8 cellular contexts compared by ENCODE assay signal in genomic region chr3:23810342-23811116, GRCh38. TPM values are rescaled to one million over a fixed set of nuclear protein-coding genes. Genes with fewer than 3 reads are reported as not detected.
DNase-seq lines count a peak whose midpoint lies in the region; ATAC-seq, FAIRE-seq and TF ChIP-seq lines count a peak whose summit lies in the region.

No MANE protein-coding gene starts in this region.

- peak overlapping the region; percentile 87 to 96 (median 92) for H3K27ac Mint-ChIP-seq in immature natural killer cell

- no peak for ATAC-seq in HG03108 (IDR thresholded peaks at IDR 0.05; ENCODE audit: unreplicated experiment)

- no peaks in the 10 kb centered on the region for H3K27me3 ChIP-seq in bronchial epithelial cell (ENCODE audit: control insufficient read depth, insufficient read depth, low read length)
- no peaks in the 10 kb centered on the region for H3K27me3 ChIP-seq in spleen (replicated peaks in 1 of 7)

- H3K36me3 ChIP-seq in bronchial epithelial cell (ENCODE audit: control insufficient read depth, insufficient read depth, low read length) (no peaks in the 10 kb centered on the region), spleen (peaks cover 0 to 7% (median 0%) of the 10 kb centered on the region in 6 donors)

- FAIRE-seq in bronchial epithelial cell (lab: Jason Lieb, UNC) = no peak

- WGBS in spleen, 5 donors = 1% methylated on average over 23 to 76 of the region's 76 CpGs

- TF ChIP-seq CTCF in VCaP (conservative IDR thresholded peaks at IDR 0.05) = peak; percentile 23; the same call in 1 of the 2 replicates
- TF ChIP-seq CTCF in bronchial epithelial cell (IDR thresholded peaks at IDR 0.05; ENCODE audit: insufficient read depth, low read length, severe bottlenecking) = peak; percentile 30
- no peak for TF ChIP-seq CTCF in spleen (IDR thresholded peaks at IDR 0.05 in 8 of 11, conservative IDR thresholded peaks at IDR 0.05 in 3 of 11)

- H3K4me3 Mint-ChIP-seq in immature natural killer cell = peak overlapping the region; percentile 95 to 98 (median 96)

- H3K4me3 ChIP-seq in bronchial epithelial cell (ENCODE audit: low read depth, low read length) = peak overlapping the region; percentile 55
- peak overlapping the region; percentile 48 to 82 (median 58) for H3K4me3 ChIP-seq in spleen

- H3K4me1 Mint-ChIP-seq in immature natural killer cell = peaks cover 58 to 67% of the 10 kb centered on the region in 2 donors

- H3K36me3 Mint-ChIP-seq in immature natural killer cell = peaks cover 0 to 7% (median 4%) of the 10 kb centered on the region in 3 donors

- H3K4me1 ChIP-seq in spleen = peaks cover 41 to 76% (median 59%) of the 10 kb centered on the region in 6 donors

- DNase-seq in Ammon's horn (ENCODE audit: low spot score) (peak; percentile 43), GM19238 (ENCODE audit: insufficient read length, low spot score) (peak; percentile 32), HuH-7 (ENCODE audit: low spot score) (peak; percentile 93), bronchial epithelial cell (ENCODE audit: low read depth) (no peak), immature natural killer cell (peak; percentile 47 to 50 (median 50)), spleen (peak; percentile 91)

- H3K27ac ChIP-seq in VCaP (peak overlapping the region; percentile 100), spleen (peak overlapping the region; percentile 75 to 93 (median 86))

- H3K9me3 ChIP-seq in spleen = no peaks in the 10 kb centered on the region

- intact Hi-C loops in spleen (cut with DNase I; ENCODE audit: low total_unique reads) = no loop called here

- H3K27me3 Mint-ChIP-seq in immature natural killer cell (ENCODE audit: low read depth in 3 of 3) = peaks cover 8 to 18% (median 15%) of the 10 kb centered on the region in 3 donors

- no peaks in the 10 kb centered on the region for H3K9me3 Mint-ChIP-seq in immature natural killer cell

- no peak for TF ChIP-seq POLR2A in spleen (IDR thresholded peaks at IDR 0.05)

RNA-seq across cellular contexts. Expression of gene UBE2E1, which starts 4.8 kb away (rescaled TPM):
- total RNA-seq in bronchial epithelial cell (85.4 and 124 TPM in 2 replicates), spleen (100 to 1,000 TPM in 2 of 7 donors, 10 to 100 TPM in 5; 62.6 to 106 (median 87.2) TPM)
- polyA plus RNA-seq in immature natural killer cell (10 to 100 TPM; 18.0 to 43.9 (median 19.2) TPM), spleen (10 to 100 TPM; 68.8 to 96.1 (median 95.1) TPM)

Comparison
In these comparisons a context has a peak if more than half of its experiments do, and no peak if none do; other contexts are left out.
1. CTCF ChIP-seq: peak in VCaP (single experiment) and bronchial epithelial cell (single experiment); none in spleen (0 of 11).